ENCODE assay signal across 25 cellular contexts in genomic region chr20:20782221-20782620, GRCh38.
DNase-seq lines count a peak whose midpoint lies in the region; ATAC-seq and TF ChIP-seq lines count a peak whose summit lies in the region.
"Had no signal": no experiment of that assay in that cellular context is flagged by ENCODE, and none has a peak within 500 bp of the region (broad histone marks: within the 10 kb centered on the region; RNA-seq: fewer than 3 reads in every experiment).

No MANE protein-coding gene starts in this region.

- peak overlapping the region; percentile 86 to 92 (median 88) for H3K27ac ChIP-seq in gastrocnemius medialis

- TF ChIP-seq POLR2A in gastrocnemius medialis (IDR thresholded peaks at IDR 0.05), result no peak

- POLR2A ChIA-PET in WTC11 (lab: Charles Lee), result no interaction called here

- peaks cover 10% of the 10 kb centered on the region for H3K9me3 Mint-ChIP-seq in WTC11
- H3K9me3 Mint-ChIP-seq in stimulated activated naive CD8-positive, alpha-beta T cell treated with anti-CD3 and anti-CD28 coated beads, Interleukin-15, amount 100 ng/mL, for 72 hours, result peaks cover 12 to 15% of the 10 kb centered on the region in 2 donors

- H3K36me3 ChIP-seq in gastrocnemius medialis (no peaks in the 10 kb centered on the region), H7 (replicated peaks; ENCODE audit: control insufficient read depth, insufficient read depth, low read length) (no peaks in the 10 kb centered on the region)
- H3K36me3 ChIP-seq: BE2C, HAP-1, transverse colon had no signal

- H3K27me3 Mint-ChIP-seq in WTC11 (ENCODE audit: low read depth), result no peaks in the 10 kb centered on the region
- peaks cover 8% of the 10 kb centered on the region for H3K27me3 Mint-ChIP-seq in stimulated activated naive CD8-positive, alpha-beta T cell treated with anti-CD3 and anti-CD28 coated beads, Interleukin-15, amount 100 ng/mL, for 72 hours

- intact Hi-C loops in left cardiac atrium (cut with DNase I) (no loop called here), gastrocnemius medialis (cut with DNase I; ENCODE audit: low total_unique reads) (loop anchor here (5.0 kb wide), 2 partner anchors 40 to 90 kb away; no protein-coding TSS in a partner anchor)

- no peaks in the 10 kb centered on the region for H3K9me3 ChIP-seq in gastrocnemius medialis
- H3K9me3 ChIP-seq: BE2C, HAP-1, transverse colon had no signal

- H3K27me3 ChIP-seq in gastrocnemius medialis (no peaks in the 10 kb centered on the region), H7 (ENCODE audit: control insufficient read depth, insufficient read depth, low read length) (no peaks in the 10 kb centered on the region)
- H3K27me3 ChIP-seq: transverse colon had no signal

- no peak overlapping the region for H3K27ac Mint-ChIP-seq in WTC11
- no peak overlapping the region for H3K27ac Mint-ChIP-seq in stimulated activated naive CD8-positive, alpha-beta T cell treated with anti-CD3 and anti-CD28 coated beads, Interleukin-15, amount 100 ng/mL, for 72 hours
- H3K27ac Mint-ChIP-seq: activated B cell treated with CpG ODN at 0.5 μM for 24 hours; activated naive CD8-positive, alpha-beta T cell treated with anti-CD3 and anti-CD28 coated beads, Interleukin-2, amount 50 U/mL, for 24 hours; stimulated activated naive CD8-positive, alpha-beta T cell treated with anti-CD3 and anti-CD28 coated beads, Interleukin-15, Interleukin-2, amounts not matched to agents 100 ng/mL and 50 ng/mL, for 24 hours had no signal

- no peaks in the 10 kb centered on the region for H3K36me3 Mint-ChIP-seq in WTC11

- H3K4me3 Mint-ChIP-seq in WTC11, result no peak overlapping the region
- H3K4me3 Mint-ChIP-seq in stimulated activated naive CD8-positive, alpha-beta T cell treated with anti-CD3 and anti-CD28 coated beads, Interleukin-15, amount 100 ng/mL, for 72 hours, result no peak overlapping the region
- H3K4me3 Mint-ChIP-seq: activated B cell treated with CpG ODN at 0.5 μM for 24 hours; activated naive CD8-positive, alpha-beta T cell treated with anti-CD3 and anti-CD28 coated beads, Interleukin-2, amount 50 U/mL, for 24 hours; CD8-positive, alpha-beta memory T cell; stimulated activated naive CD8-positive, alpha-beta T cell treated with anti-CD3 and anti-CD28 coated beads, Interleukin-15, Interleukin-2, amounts not matched to agents 100 ng/mL and 50 ng/mL, for 24 hours had no signal

- H3K4me3 ChIP-seq in choroid plexus epithelial cell (ENCODE audit: low read depth, low read length), result no peak overlapping the region
- H3K4me3 ChIP-seq in gastrocnemius medialis, result no peak overlapping the region
- no peak overlapping the region for H3K4me3 ChIP-seq in H7 (ENCODE audit: insufficient read depth, low read depth, low read length)
- H3K4me3 ChIP-seq: HAP-1, transverse colon had no signal

- TF ChIP-seq CTCF in choroid plexus epithelial cell (conservative IDR thresholded peaks at IDR 0.05; ENCODE audit: low read depth, low read length) (no peak), gastrocnemius medialis (IDR thresholded peaks at IDR 0.05 in 4 of 5, conservative IDR thresholded peaks at IDR 0.05 in 1 of 5) (no peak), WTC11 (IDR thresholded peaks at IDR 0.05) (no peak)

- ATAC-seq in left cardiac atrium, result peak; percentile 65 to 69
- ATAC-seq in gastrocnemius medialis, result peak; percentile 40 to 46
- no peak for ATAC-seq in GM18870 (IDR thresholded peaks at IDR 0.05; ENCODE audit: unreplicated experiment)
- ATAC-seq in WTC11, result no peak
- no peak for ATAC-seq in stimulated activated naive CD8-positive, alpha-beta T cell treated with anti-CD3 and anti-CD28 coated beads, Interleukin-15, amount 100 ng/mL, for 72 hours
- ATAC-seq: activated naive CD8-positive, alpha-beta T cell treated with anti-CD3 and anti-CD28 coated beads, Interleukin-2, amount 50 U/mL, for 24 hours had no signal

- CTCF ChIA-PET in WTC11 (lab: Charles Lee), result no interaction called here

- peaks cover 2% of the 10 kb centered on the region; the same call in 1 of the 2 replicates for H3K4me1 Mint-ChIP-seq in WTC11
- no peaks in the 10 kb centered on the region for H3K4me1 Mint-ChIP-seq in stimulated activated naive CD8-positive, alpha-beta T cell treated with anti-CD3 and anti-CD28 coated beads, Interleukin-15, amount 100 ng/mL, for 72 hours
- H3K4me1 Mint-ChIP-seq: activated naive CD8-positive, alpha-beta T cell treated with anti-CD3 and anti-CD28 coated beads, Interleukin-2, amount 50 U/mL, for 24 hours had no signal

- DNase-seq in choroid plexus epithelial cell (ENCODE audit: low read depth), result peak; percentile 1
- DNase-seq in left cardiac atrium, result peak; percentile 48
- DNase-seq in midbrain (lab: John Stamatoyannopoulos, UW), result peak; percentile 10
- DNase-seq in gastrocnemius medialis, result peak; percentile 66 to 71
- DNase-seq in H7, result no peak
- DNase-seq in WTC11 (ENCODE audit: low spot score), result no peak
- DNase-seq in stimulated activated naive CD8-positive, alpha-beta T cell treated with anti-CD3 and anti-CD28 coated beads, Interleukin-15, amount 100 ng/mL, for 72 hours, result no peak
- DNase-seq: ACHN; activated B cell treated with CpG ODN at 0.5 μM for 24 hours; activated CD4-positive, alpha-beta T cell treated with anti-CD3 and anti-CD28 coated beads, Interleukin-2, amount 50 U/mL, for 1 hour; activated naive CD8-positive, alpha-beta T cell treated with anti-CD3 and anti-CD28 coated beads, Interleukin-2, amount 50 U/mL, for 24 hours; activated T-cell treated with anti-CD3 and anti-CD28 coated beads, Interleukin-2, amount 50 U/mL, for 48 hours; BE2C; CD8-positive, alpha-beta memory T cell; glutamatergic neuron; NCI-H1105 treated with DMSO at 0.1 percent for 48 hours; NCI-H1930; NCI-H526 treated with DMSO at 0.1 percent for 48 hours; SIG-M5; SW 1271; T1000 had no signal

- in situ Hi-C loops in gastrocnemius medialis (cut with MboI; ENCODE audit: low sequenced_read_pairs in 4 of 4), result loop anchor here in 1 of 4 donors (10.0 kb wide), 1 partner anchor 87 kb away; no protein-coding TSS in a partner anchor

- peaks cover 44 to 49% of the 10 kb centered on the region in 2 donors for H3K4me1 ChIP-seq in gastrocnemius medialis
- H3K4me1 ChIP-seq: BE2C, HAP-1 had no signal

TF ChIP-seq in WTC11, 78 proteins besides CTCF, POLR2A, EP300 and RAD21 (continues in another document):
- no peak for TF ChIP-seq SMAD3 (CRISPR knock-in tag; IDR thresholded peaks at IDR 0.05; ENCODE audit: borderline replicate concordance)
- no peak for TF ChIP-seq ZNF425 (CRISPR knock-in tag; conservative IDR thresholded peaks at IDR 0.05)
- TF ChIP-seq, protein P1, sequence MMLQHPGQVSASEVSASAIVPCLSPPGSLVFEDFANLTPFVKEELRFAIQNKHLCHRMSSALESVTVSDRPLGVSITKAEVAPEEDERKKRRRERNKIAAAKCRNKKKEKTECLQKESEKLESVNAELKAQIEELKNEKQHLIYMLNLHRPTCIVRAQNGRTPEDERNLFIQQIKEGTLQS (CRISPR knock-in tag; conservative IDR thresholded peaks at IDR 0.05), result no peak
- no peak for TF ChIP-seq ZNF423 (CRISPR knock-in tag; IDR thresholded peaks at IDR 0.05)
- no peak for TF ChIP-seq NFE2L1 (CRISPR knock-in tag; IDR thresholded peaks at IDR 0.05)
- no peak for TF ChIP-seq ZNF263 (CRISPR knock-in tag; IDR thresholded peaks at IDR 0.05; ENCODE audit: low read depth)
- TF ChIP-seq GTF2I (CRISPR knock-in tag; conservative IDR thresholded peaks at IDR 0.05), result no peak
- TF ChIP-seq, protein P2, sequence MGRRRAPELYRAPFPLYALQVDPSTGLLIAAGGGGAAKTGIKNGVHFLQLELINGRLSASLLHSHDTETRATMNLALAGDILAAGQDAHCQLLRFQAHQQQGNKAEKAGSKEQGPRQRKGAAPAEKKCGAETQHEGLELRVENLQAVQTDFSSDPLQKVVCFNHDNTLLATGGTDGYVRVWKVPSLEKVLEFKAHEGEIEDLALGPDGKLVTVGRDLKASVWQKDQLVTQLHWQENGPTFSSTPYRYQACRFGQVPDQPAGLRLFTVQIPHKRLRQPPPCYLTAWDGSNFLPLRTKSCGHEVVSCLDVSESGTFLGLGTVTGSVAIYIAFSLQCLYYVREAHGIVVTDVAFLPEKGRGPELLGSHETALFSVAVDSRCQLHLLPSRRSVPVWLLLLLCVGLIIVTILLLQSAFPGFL (CRISPR knock-in tag; IDR thresholded peaks at IDR 0.05; ENCODE audit: borderline replicate concordance), result no peak

Comparison
In these comparisons a context has a peak if more than half of its experiments do, and no peak if none do; other contexts are left out.
1. DNase-seq: peak in choroid plexus epithelial cell (single experiment), left cardiac atrium (single experiment), midbrain (single experiment) and gastrocnemius medialis (2 of 2); none in H7 (single experiment), WTC11 (single experiment) and stimulated activated naive CD8-positive, alpha-beta T cell treated with anti-CD3 and anti-CD28 coated beads, Interleukin-15, amount 100 ng/mL, for 72 hours (0 of 2).
2. ATAC-seq: peak in left cardiac atrium (2 of 2) and gastrocnemius medialis (2 of 2); none in GM18870 (single experiment), WTC11 (single experiment) and stimulated activated naive CD8-positive, alpha-beta T cell treated with anti-CD3 and anti-CD28 coated beads, Interleukin-15, amount 100 ng/mL, for 72 hours (single experiment).